ENCODE assay signal across 31 cellular contexts in genomic region chr5:32499261-32499660, GRCh38. TPM values are rescaled to one million over a fixed set of nuclear protein-coding genes. Genes with fewer than 3 reads are reported as not detected.
A peak's percentile ranks its signal among the peaks of the same experiment; 100 is the strongest.
DNase-seq lines count a peak whose midpoint lies in the region; ATAC-seq and TF ChIP-seq lines count a peak whose summit lies in the region.
"Had no signal": no experiment of that assay in that cellular context is flagged by ENCODE, and none has a peak within 500 bp of the region (broad histone marks: within the 10 kb centered on the region; RNA-seq: fewer than 3 reads in every experiment).

No MANE protein-coding gene starts in this region.

- peaks cover 17% of the 10 kb centered on the region for H3K4me1 ChIP-seq in Loucy (ENCODE audit: insufficient read depth, low read length, poor library complexity, severe bottlenecking)
- peaks cover 19% of the 10 kb centered on the region for H3K4me1 ChIP-seq in neural progenitor cell
- H3K4me1 ChIP-seq in ovary (ENCODE audit: insufficient read depth), result no peaks in the 10 kb centered on the region
- peaks cover 6% of the 10 kb centered on the region for H3K4me1 ChIP-seq in mesendoderm (ENCODE audit: control insufficient read depth, low read depth, low read length)

- H4K5ac ChIP-seq in mesendoderm (ENCODE audit: low read length), result no peak overlapping the region

- no peaks in the 10 kb centered on the region for H3K9me2 ChIP-seq in Loucy (replicated peaks; ENCODE audit: low read depth, low read length)

- no peak overlapping the region for H3K4me3 ChIP-seq in Loucy (ENCODE audit: low read length, poor library complexity, severe bottlenecking)
- H3K4me3 ChIP-seq in neural progenitor cell, result no peak overlapping the region
- H3K4me3 ChIP-seq in ovary, result no peak overlapping the region
- H3K4me3 ChIP-seq in mesendoderm (ENCODE audit: low read length), result no peak overlapping the region
- H3K4me3 ChIP-seq: A549, esophagus muscularis mucosa, testis had no signal

- H3K79me1 ChIP-seq in mesendoderm (ENCODE audit: low read length), result no peaks in the 10 kb centered on the region

- peak; percentile 8 to 23 for DNase-seq in activated CD4-positive, alpha-beta T cell treated with anti-CD3 and anti-CD28 coated beads, Interleukin-2, amount 50 U/mL, for 48 hours
- no peak for DNase-seq in activated CD4-positive, alpha-beta T cell treated with anti-CD3 and anti-CD28 coated beads for 4 hours
- DNase-seq in neural progenitor cell (ENCODE audit: low spot score), result no peak
- DNase-seq in stimulated activated effector memory CD8-positive, alpha-beta T cell treated with anti-CD3 and anti-CD28 coated beads, Interleukin-12 subunit alpha, Interleukin-12 subunit beta, amount 100 ng/mL, for 72 hours (ENCODE audit: low spot score in 2 of 2), result no peak
- no peak for DNase-seq in ovary
- DNase-seq in mesendoderm, result no peak
- DNase-seq in NCI-H1092 (lab: John Stamatoyannopoulos, UW), result no peak
- DNase-seq: activated CD8-positive, alpha-beta memory T cell treated with anti-CD3 and anti-CD28 coated beads for 24 hours; activated gamma-delta T cell treated with Interleukin-2 at 50 U/mL for 16 hours; amygdala; brain microvascular endothelial cell; Calu3; CD4-positive, CD25-positive, alpha-beta regulatory T cell; cerebellar nuclear complex; DMS79 treated with DMSO at 0.1 percent for 48 hours; foreskin fibroblast; GDM1; NCI-H1048; NCI-H1694 treated with DMSO at 0.1 percent for 48 hours; NCI-H82; SIG-M5; small intestine; stimulated activated naive CD4-positive, alpha-beta T cell treated with Interleukin-2 at 50 U/mL for 16 hours; T1000; testis had no signal

- H3K36me3 Mint-ChIP-seq in neural progenitor cell, result no peaks in the 10 kb centered on the region
- H3K36me3 Mint-ChIP-seq in stimulated activated effector memory CD8-positive, alpha-beta T cell treated with anti-CD3 and anti-CD28 coated beads, Interleukin-12 subunit alpha, Interleukin-12 subunit beta, amount 100 ng/mL, for 72 hours, result no peaks in the 10 kb centered on the region
- H3K36me3 Mint-ChIP-seq: CD4-positive, CD25-positive, alpha-beta regulatory T cell; IgD-negative memory B cell; memory B cell had no signal

- no peak overlapping the region for H3K27ac ChIP-seq in neural progenitor cell
- H3K27ac ChIP-seq in ovary, result no peak overlapping the region
- no peak overlapping the region for H3K27ac ChIP-seq in mesendoderm (ENCODE audit: low read depth, low read length)
- H3K27ac ChIP-seq: A549, brain microvascular endothelial cell, esophagus muscularis mucosa, testis had no signal

- no peak for TF ChIP-seq EP300 in ovary (IDR thresholded peaks at IDR 0.05)

- no peak overlapping the region for H3K4ac ChIP-seq in mesendoderm (ENCODE audit: low read depth, low read length)

- H3K36me3 ChIP-seq in Loucy (ENCODE audit: insufficient read depth, low read length) (no peaks in the 10 kb centered on the region), neural progenitor cell (no peaks in the 10 kb centered on the region), ovary (no peaks in the 10 kb centered on the region), mesendoderm (ENCODE audit: control insufficient read depth, insufficient read depth, low read length) (no peaks in the 10 kb centered on the region)
- H3K36me3 ChIP-seq: brain microvascular endothelial cell, esophagus muscularis mucosa had no signal

- intact Hi-C loops in ovary (cut with DNase I), result loop anchor here in 2 of 4 donors (10.0 kb wide), 2 partner anchors 86 to 264 kb away; partner anchors contain the start of gene SUB1 (in 1 of the 2)

- H3K56ac ChIP-seq in mesendoderm (ENCODE audit: low read length), result no peak overlapping the region

- H3K27me3 ChIP-seq in Loucy (ENCODE audit: insufficient read depth, low read length, poor library complexity, severe bottlenecking) (no peaks in the 10 kb centered on the region), neural progenitor cell (peaks cover 14% of the 10 kb centered on the region), ovary (no peaks in the 10 kb centered on the region), mesendoderm (ENCODE audit: insufficient read depth, low read length, poor library complexity) (no peaks in the 10 kb centered on the region)
- H3K27me3 ChIP-seq: esophagus muscularis mucosa, testis had no signal

- no peak for TF ChIP-seq POLR2A in ovary (IDR thresholded peaks at IDR 0.05)

- H3K4me2 ChIP-seq in Loucy (ENCODE audit: low read depth, low read length, poor library complexity, severe bottlenecking) (peak overlapping the region; percentile 50), neural progenitor cell (no peak overlapping the region), mesendoderm (ENCODE audit: low read length) (no peak overlapping the region)
- H3K4me2 ChIP-seq: A549 had no signal

- H4K20me1 ChIP-seq in Loucy (ENCODE audit: insufficient read depth, low read length, poor library complexity, severe bottlenecking), result no peaks in the 10 kb centered on the region
- no peaks in the 10 kb centered on the region for H4K20me1 ChIP-seq in neural progenitor cell (ENCODE audit: low read depth)

- H3K27me3 Mint-ChIP-seq in neural progenitor cell (ENCODE audit: insufficient read depth, low read depth), result peaks cover 9% of the 10 kb centered on the region

- no peak overlapping the region for H3K23ac ChIP-seq in mesendoderm (ENCODE audit: low read length)

- no peak overlapping the region for H2AK5ac ChIP-seq in mesendoderm (ENCODE audit: low read length)

- TF ChIP-seq CTCF in Loucy (conservative IDR thresholded peaks at IDR 0.05; ENCODE audit: low read length) (no peak), neural progenitor cell (IDR thresholded peaks at IDR 0.05) (no peak), ovary (IDR thresholded peaks at IDR 0.05) (no peak)

- H3K18ac ChIP-seq in mesendoderm (ENCODE audit: low read length), result no peak overlapping the region

- H2AFZ ChIP-seq in Loucy (ENCODE audit: low read length) (no peak overlapping the region), neural progenitor cell (replicated peaks) (no peak overlapping the region)

- H2BK5ac ChIP-seq in mesendoderm (ENCODE audit: low read length), result no peak overlapping the region

- H3K9ac ChIP-seq in Loucy (ENCODE audit: low read depth, low read length, poor library complexity, severe bottlenecking) (no peak overlapping the region), neural progenitor cell (no peak overlapping the region), mesendoderm (ENCODE audit: low read length) (no peak overlapping the region)

- no peak overlapping the region for H2BK120ac ChIP-seq in mesendoderm (ENCODE audit: low read depth, low read length)

- no peak overlapping the region for H3K4me3 Mint-ChIP-seq in neural progenitor cell
- H3K4me3 Mint-ChIP-seq in stimulated activated effector memory CD8-positive, alpha-beta T cell treated with anti-CD3 and anti-CD28 coated beads, Interleukin-12 subunit alpha, Interleukin-12 subunit beta, amount 100 ng/mL, for 72 hours, result no peak overlapping the region
- H3K4me3 Mint-ChIP-seq: CD4-positive, CD25-positive, alpha-beta regulatory T cell; IgD-negative memory B cell; memory B cell had no signal

- no peak overlapping the region for H2BK15ac ChIP-seq in mesendoderm (replicated peaks; ENCODE audit: low read depth)

- H3K79me2 ChIP-seq in Loucy (ENCODE audit: insufficient read depth, low read length), result no peaks in the 10 kb centered on the region
- H3K79me2 ChIP-seq in neural progenitor cell (ENCODE audit: low read depth), result no peaks in the 10 kb centered on the region
- no peaks in the 10 kb centered on the region for H3K79me2 ChIP-seq in mesendoderm (ENCODE audit: control insufficient read depth, insufficient read depth, low read length)

- peak; percentile 86 for ATAC-seq in stimulated activated effector memory CD8-positive, alpha-beta T cell treated with anti-CD3 and anti-CD28 coated beads, Interleukin-12 subunit alpha, Interleukin-12 subunit beta, amount 100 ng/mL, for 72 hours
- ATAC-seq: A549, left lobe of liver had no signal

- H3K9me3 ChIP-seq in Loucy (ENCODE audit: insufficient read depth, low read depth, low read length) (no peaks in the 10 kb centered on the region), neural progenitor cell (ENCODE audit: low read depth) (no peaks in the 10 kb centered on the region), ovary (no peaks in the 10 kb centered on the region)
- H3K9me3 ChIP-seq: A549, esophagus muscularis mucosa, testis had no signal

- H3F3A ChIP-seq in Loucy (ENCODE audit: low read depth) (no peaks in the 10 kb centered on the region), neural progenitor cell (ENCODE audit: low read depth) (peaks cover 13% of the 10 kb centered on the region)

- peak overlapping the region; percentile 4 for H3K27ac Mint-ChIP-seq in neural progenitor cell
- H3K27ac Mint-ChIP-seq in stimulated activated effector memory CD8-positive, alpha-beta T cell treated with anti-CD3 and anti-CD28 coated beads, Interleukin-12 subunit alpha, Interleukin-12 subunit beta, amount 100 ng/mL, for 72 hours, result peak overlapping the region; percentile 80
- H3K27ac Mint-ChIP-seq: CD4-positive, CD25-positive, alpha-beta regulatory T cell; IgD-negative memory B cell; memory B cell had no signal

- no peak overlapping the region for H4K8ac ChIP-seq in mesendoderm (ENCODE audit: low read depth, low read length)

- H3K9me3 Mint-ChIP-seq in neural progenitor cell, result peaks cover 7% of the 10 kb centered on the region
- H3K9me3 Mint-ChIP-seq in stimulated activated effector memory CD8-positive, alpha-beta T cell treated with anti-CD3 and anti-CD28 coated beads, Interleukin-12 subunit alpha, Interleukin-12 subunit beta, amount 100 ng/mL, for 72 hours, result no peaks in the 10 kb centered on the region
- H3K9me3 Mint-ChIP-seq: CD4-positive, CD25-positive, alpha-beta regulatory T cell; IgD-negative memory B cell; memory B cell had no signal

- peaks cover 40% of the 10 kb centered on the region for H3K4me1 Mint-ChIP-seq in neural progenitor cell
- no peaks in the 10 kb centered on the region for H3K4me1 Mint-ChIP-seq in stimulated activated effector memory CD8-positive, alpha-beta T cell treated with anti-CD3 and anti-CD28 coated beads, Interleukin-12 subunit alpha, Interleukin-12 subunit beta, amount 100 ng/mL, for 72 hours
- H3K4me1 Mint-ChIP-seq: CD4-positive, CD25-positive, alpha-beta regulatory T cell had no signal

- WGBS in ovary, 3 donors, result 90 to 97% (median 95%) methylated on average over 2 of the region's 2 CpGs
- no CpG with 5 or more reads among the region's 2 CpGs for WGBS in mesendoderm (ENCODE audit: extremely low coverage, insufficient coverage, low lambda C conversion rate)

RNA-seq across cellular contexts. Expression of gene ZFR, which starts 54.7 kb away (rescaled TPM):
- total RNA-seq in neural progenitor cell (ENCODE audit: low replicate concordance), result 108 and 131 TPM in 2 replicates
- 10 to 100 TPM; 54.0 to 85.9 (median 74.9) TPM for total RNA-seq in ovary
- polyA plus RNA-seq in ovary, result 10 to 100 TPM; 60.0 to 62.5 TPM
- 73.2 TPM for polyA plus RNA-seq in mesendoderm (2013, experiment 1 of 2)
- polyA plus RNA-seq in mesendoderm (2013, experiment 2 of 2), result 69.8 TPM

Comparison
In these comparisons a context has a peak if more than half of its experiments do, and no peak if none do; other contexts are left out.
1. DNase-seq: peak in activated CD4-positive, alpha-beta T cell treated with anti-CD3 and anti-CD28 coated beads, Interleukin-2, amount 50 U/mL, for 48 hours (2 of 2); none in activated CD4-positive, alpha-beta T cell treated with anti-CD3 and anti-CD28 coated beads for 4 hours (0 of 2), neural progenitor cell (single experiment), stimulated activated effector memory CD8-positive, alpha-beta T cell treated with anti-CD3 and anti-CD28 coated beads, Interleukin-12 subunit alpha, Interleukin-12 subunit beta, amount 100 ng/mL, for 72 hours (0 of 2), ovary (0 of 5), mesendoderm (single experiment) and NCI-H1092 (single experiment).